ENCODE assay signal across 8 cellular contexts in genomic region chr10:98415710-98416077, GRCh38. TPM values are rescaled to one million over a fixed set of nuclear protein-coding genes. Genes with fewer than 3 reads are reported as not detected.
A peak's percentile ranks its signal among the peaks of the same experiment; 100 is the strongest.
DNase-seq lines count a peak whose midpoint lies in the region; ATAC-seq and TF ChIP-seq lines count a peak whose summit lies in the region.

No MANE protein-coding gene starts in this region.

- peaks cover 13% of the 10 kb centered on the region for H3K4me1 Mint-ChIP-seq in activated T-cell treated with anti-CD3 and anti-CD28 coated beads, Interleukin-2, amount 50 U/mL, for 4 hours (ENCODE audit: low read depth)
- peaks cover 10% of the 10 kb centered on the region for H3K4me1 Mint-ChIP-seq in activated T-helper 2 cell treated with anti-CD3 and anti-CD28 coated beads, Interferon-gamma antibody, Interleukin-2, Interleukin-4, amounts not matched to agents 10 μg/mL and 5 μg/mL and 100 μg/mL, durations not matched to agents 14 hours and 24 hours and 36 hours (ENCODE audit: low read depth)
- peaks cover 23 to 36% of the 10 kb centered on the region in 2 donors for H3K4me1 Mint-ChIP-seq in immature natural killer cell

- H3K4me1 ChIP-seq in thoracic aorta (ENCODE audit: control insufficient read depth in 1 of 2, low read depth in 2 of 2) = peaks cover 13 to 16% of the 10 kb centered on the region in 2 donors

- peaks cover 6% of the 10 kb centered on the region for H3K36me3 Mint-ChIP-seq in activated T-cell treated with anti-CD3 and anti-CD28 coated beads, Interleukin-2, amount 50 U/mL, for 4 hours (ENCODE audit: insufficient read depth)
- peaks cover 16% of the 10 kb centered on the region for H3K36me3 Mint-ChIP-seq in activated T-helper 2 cell treated with anti-CD3 and anti-CD28 coated beads, Interferon-gamma antibody, Interleukin-2, Interleukin-4, amounts not matched to agents 10 μg/mL and 5 μg/mL and 100 μg/mL, durations not matched to agents 14 hours and 24 hours and 36 hours (ENCODE audit: low read depth)
- peaks cover 3 to 15% (median 7%) of the 10 kb centered on the region in 3 donors for H3K36me3 Mint-ChIP-seq in immature natural killer cell

- no peak overlapping the region for H3K4me3 ChIP-seq in thoracic aorta

- no peak for DNase-seq in activated T-cell treated with anti-CD3 and anti-CD28 coated beads, Interleukin-2, amount 50 U/mL, for 4 hours
- DNase-seq in activated T-cell treated with anti-CD3 and anti-CD28 coated beads for 4 hours (no peak), immature natural killer cell (no peak), thoracic aorta (ENCODE audit: low spot score) (no peak), SIG-M5 treated with dmso at 0.1 percent for 504 hours (lab: John Stamatoyannopoulos, UW; ENCODE audit: unreplicated experiment) (no peak), mucosa of gallbladder (ENCODE audit: low spot score) (no peak)
- DNase-seq in activated T-helper 2 cell treated with anti-CD3 and anti-CD28 coated beads, Interferon-gamma antibody, Interleukin-2, Interleukin-4, amounts not matched to agents 10 μg/mL and 5 μg/mL and 100 μg/mL, durations not matched to agents 14 hours and 24 hours and 36 hours (ENCODE audit: low spot score) = no peak

- no peaks in the 10 kb centered on the region for H3K9me3 ChIP-seq in thoracic aorta

- peaks cover 28% of the 10 kb centered on the region for H3K36me3 ChIP-seq in thoracic aorta

- ATAC-seq in activated T-cell treated with anti-CD3 and anti-CD28 coated beads, Interleukin-2, amount 50 U/mL, for 4 hours = no peak
- no peak for ATAC-seq in thoracic aorta (ENCODE audit: insufficient number of reproducible peaks, low FRiP score, low read depth)
- no peak for ATAC-seq in HG03442 (IDR thresholded peaks at IDR 0.05; ENCODE audit: unreplicated experiment)

- H3K4me3 Mint-ChIP-seq in activated T-cell treated with anti-CD3 and anti-CD28 coated beads, Interleukin-2, amount 50 U/mL, for 4 hours = peak overlapping the region; percentile 84
- H3K4me3 Mint-ChIP-seq in activated T-helper 2 cell treated with anti-CD3 and anti-CD28 coated beads, Interferon-gamma antibody, Interleukin-2, Interleukin-4, amounts not matched to agents 10 μg/mL and 5 μg/mL and 100 μg/mL, durations not matched to agents 14 hours and 24 hours and 36 hours (ENCODE audit: low read depth) = no peak overlapping the region
- H3K4me3 Mint-ChIP-seq in immature natural killer cell = peak overlapping the region in 4 of 5 donors; percentile 67 to 99 (median 96)

- no peak for TF ChIP-seq CTCF in thoracic aorta (IDR thresholded peaks at IDR 0.05)

- H3K27me3 Mint-ChIP-seq in activated T-cell treated with anti-CD3 and anti-CD28 coated beads, Interleukin-2, amount 50 U/mL, for 4 hours (ENCODE audit: low read depth) = no peaks in the 10 kb centered on the region
- H3K27me3 Mint-ChIP-seq in activated T-helper 2 cell treated with anti-CD3 and anti-CD28 coated beads, Interferon-gamma antibody, Interleukin-2, Interleukin-4, amounts not matched to agents 10 μg/mL and 5 μg/mL and 100 μg/mL, durations not matched to agents 14 hours and 24 hours and 36 hours (ENCODE audit: low read depth) = no peaks in the 10 kb centered on the region
- peaks cover 0 to 3% (median 2%) of the 10 kb centered on the region in 3 donors for H3K27me3 Mint-ChIP-seq in immature natural killer cell (ENCODE audit: low read depth in 3 of 3)

- intact Hi-C loops in activated T-helper 2 cell treated with anti-CD3 and anti-CD28 coated beads, Interferon-gamma antibody, Interleukin-2, Interleukin-4, amounts not matched to agents 10 μg/mL and 5 μg/mL and 100 μg/mL, durations not matched to agents 14 hours and 24 hours and 36 hours (cut with micrococcal nuclease) = no loop called here

- no peaks in the 10 kb centered on the region for H3K27me3 ChIP-seq in thoracic aorta (replicated peaks; ENCODE audit: insufficient read depth)

- no peaks in the 10 kb centered on the region for H3K9me3 Mint-ChIP-seq in activated T-cell treated with anti-CD3 and anti-CD28 coated beads, Interleukin-2, amount 50 U/mL, for 4 hours
- H3K9me3 Mint-ChIP-seq in activated T-helper 2 cell treated with anti-CD3 and anti-CD28 coated beads, Interferon-gamma antibody, Interleukin-2, Interleukin-4, amounts not matched to agents 10 μg/mL and 5 μg/mL and 100 μg/mL, durations not matched to agents 14 hours and 24 hours and 36 hours = no peaks in the 10 kb centered on the region
- no peaks in the 10 kb centered on the region for H3K9me3 Mint-ChIP-seq in immature natural killer cell

- H3K27ac ChIP-seq in thoracic aorta = peak overlapping the region; percentile 42 to 72

- H3K27ac Mint-ChIP-seq in activated T-helper 2 cell treated with anti-CD3 and anti-CD28 coated beads, Interferon-gamma antibody, Interleukin-2, Interleukin-4, amounts not matched to agents 10 μg/mL and 5 μg/mL and 100 μg/mL, durations not matched to agents 14 hours and 24 hours and 36 hours = peak overlapping the region; percentile 28
- H3K27ac Mint-ChIP-seq in immature natural killer cell = peak overlapping the region in 5 of 6 donors; percentile 26 to 97 (median 75)

RNA-seq across cellular contexts. Expression of gene PYROXD2, which starts 0.7 kb away (rescaled TPM):
- 1 to 10 TPM in 2 of 3 donors, under 1 TPM in 1; 0.84 to 3.2 (median 1.1) TPM for total RNA-seq in activated T-cell treated with anti-CD3 and anti-CD28 coated beads, Interleukin-2, amount 50 U/mL, for 4 hours
- total RNA-seq in activated T-helper 2 cell treated with anti-CD3 and anti-CD28 coated beads, Interferon-gamma antibody, Interleukin-2, Interleukin-4, amounts not matched to agents 10 μg/mL and 5 μg/mL and 100 μg/mL, durations not matched to agents 14 hours and 24 hours and 36 hours = 2.8 and 4.0 TPM in 2 replicates
- polyA plus RNA-seq in immature natural killer cell = 10 to 100 TPM in 2 of 3 donors, 1 to 10 TPM in 1; 8.5 to 21.1 (median 17.3) TPM
- total RNA-seq in thoracic aorta = 1 to 10 TPM; 6.3 to 9.3 TPM
- total RNA-seq in mucosa of gallbladder = 23.1 TPM

RNA-seq across cellular contexts. Expression of gene HPS1, which starts 31.0 kb away (rescaled TPM):
- 10 to 100 TPM; 59.2 to 64.2 (median 59.7) TPM for total RNA-seq in activated T-cell treated with anti-CD3 and anti-CD28 coated beads, Interleukin-2, amount 50 U/mL, for 4 hours
- 61.2 and 62.0 TPM in 2 replicates for total RNA-seq in activated T-helper 2 cell treated with anti-CD3 and anti-CD28 coated beads, Interferon-gamma antibody, Interleukin-2, Interleukin-4, amounts not matched to agents 10 μg/mL and 5 μg/mL and 100 μg/mL, durations not matched to agents 14 hours and 24 hours and 36 hours
- 100 to 1,000 TPM in 1 of 3 donors, 10 to 100 TPM in 2; 72.4 to 110 (median 85.6) TPM for polyA plus RNA-seq in immature natural killer cell
- total RNA-seq in thoracic aorta = 10 to 100 TPM; 60.1 to 79.3 TPM
- 83.2 TPM for total RNA-seq in mucosa of gallbladder
